9 cellular contexts compared by ENCODE assay signal in the genomic region with DNA sequence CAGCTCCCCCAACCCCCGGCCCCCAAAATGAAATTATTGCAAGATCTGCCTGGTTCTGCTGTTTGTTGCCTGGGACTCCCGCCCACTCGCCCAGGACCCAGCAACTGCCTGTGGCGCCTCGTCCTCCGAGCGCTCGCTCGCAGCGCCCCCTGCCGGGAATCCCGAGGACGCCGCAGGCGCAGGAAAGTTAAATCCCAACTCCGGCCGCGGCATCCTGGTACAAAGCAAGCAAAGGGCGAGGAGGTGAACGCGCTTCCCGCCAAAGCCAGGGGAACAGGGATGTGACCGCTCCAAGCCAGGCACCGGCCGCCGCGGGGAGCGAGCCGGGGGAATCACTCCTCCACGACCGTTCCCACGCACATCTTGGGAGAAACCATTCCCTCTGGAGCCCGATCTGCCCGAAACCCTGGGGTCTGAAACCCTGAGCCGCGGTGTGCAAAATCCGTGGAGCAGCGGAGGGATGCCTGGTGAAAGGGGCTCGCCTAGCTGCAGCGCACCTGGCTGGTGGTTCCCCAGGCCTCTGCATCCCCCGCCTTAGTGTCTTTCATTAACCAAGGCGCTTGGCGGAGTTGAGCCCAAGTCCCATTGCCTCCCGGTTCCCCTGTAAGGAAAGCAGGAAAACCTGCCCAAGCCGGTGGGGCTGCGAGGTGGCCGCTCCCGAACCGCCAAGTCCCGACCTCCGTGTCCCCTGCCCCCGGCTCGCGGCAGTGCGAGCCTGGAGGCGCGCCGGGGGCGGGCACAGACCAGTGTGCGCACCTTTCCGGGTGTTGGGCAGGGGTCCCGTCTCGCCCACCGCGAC. TPM values are rescaled to one million over a fixed set of nuclear protein-coding genes. Genes with fewer than 3 reads are reported as not detected.
DNase-seq lines count a peak whose midpoint lies in the region; ATAC-seq and TF ChIP-seq lines count a peak whose summit lies in the region.
"Had no signal": no experiment of that assay in that cellular context is flagged by ENCODE, and none has a peak within 500 bp of the region (broad histone marks: within the 10 kb centered on the region; RNA-seq: fewer than 3 reads in every experiment).

No MANE protein-coding gene starts in this region.

- H3K36me3 ChIP-seq in GM06990 (ENCODE audit: control insufficient read depth, insufficient read depth, low read length) (no peaks in the 10 kb centered on the region), GM23338 (ENCODE audit: insufficient read depth) (no peaks in the 10 kb centered on the region), esophagus squamous epithelium (peaks cover 0 to 14% (median 4%) of the 10 kb centered on the region in 3 donors), mucosa of descending colon (ENCODE audit: low read depth) (no peaks in the 10 kb centered on the region)

- DNase-seq in GM06990 (ENCODE audit: extremely low read depth, insufficient read length) (peak; percentile 77), GM23338 (ENCODE audit: low spot score) (peak; percentile 93), NCI-H1105 (lab: John Stamatoyannopoulos, UW) (peak; percentile 31), esophagus squamous epithelium (lab: John Stamatoyannopoulos, UW) (no peak), mucosa of descending colon (peak; percentile 87 to 95 (median 89))
- peak; percentile 57 to 67 for DNase-seq in activated CD4-positive, alpha-beta T cell treated with anti-CD3 and anti-CD28 coated beads, Interleukin-2, amount 50 U/mL, for 48 hours
- DNase-seq in stimulated activated naive CD8-positive, alpha-beta T cell treated with anti-CD3 and anti-CD28 coated beads, Interleukin-15, Interleukin-2, amounts not matched to agents 100 U/mL and 50 U/mL, for 24 hours: peak; percentile 61
- DNase-seq in activated CD8-positive, alpha-beta memory T cell treated with anti-CD3 and anti-CD28 coated beads for 24 hours: no peak

- peak overlapping the region; percentile 97 for H3K4me2 ChIP-seq in GM23338

- peaks cover 5% of the 10 kb centered on the region for H3K27me3 Mint-ChIP-seq in GM23338 (ENCODE audit: insufficient read depth, low read depth, poor library complexity)

- H3K9me2 ChIP-seq in GM23338 (ENCODE audit: insufficient read depth): no peaks in the 10 kb centered on the region

- peaks cover 14% of the 10 kb centered on the region; the same call in 1 of the 2 replicates for H3K79me2 ChIP-seq in GM23338 (replicated peaks; ENCODE audit: insufficient read depth)

- H3K4me3 ChIP-seq in GM06990 (replicated peaks; ENCODE audit: low read depth, low read length) (peak overlapping the region; percentile 61), GM23338 (peak overlapping the region; percentile 95), esophagus squamous epithelium (peak overlapping the region; percentile 81 to 89 (median 84)), mucosa of descending colon (peak overlapping the region; percentile 56)

- H4K20me1 ChIP-seq in GM23338 (replicated peaks; ENCODE audit: insufficient read depth): 0 out of 2 replicates have a peak, but pooled peaks cover 10% of the 10 kb centered on the region

- peak; percentile 59 for ATAC-seq in GM23338
- ATAC-seq in mucosa of descending colon: peak; percentile 80
- ATAC-seq in stimulated activated naive CD8-positive, alpha-beta T cell treated with anti-CD3 and anti-CD28 coated beads, Interleukin-15, Interleukin-2, amounts not matched to agents 100 U/mL and 50 U/mL, for 24 hours: no peak

- H3K9me3 Mint-ChIP-seq in GM23338: no peaks in the 10 kb centered on the region
- H3K9me3 Mint-ChIP-seq: natural killer cell treated with Interleukin-12 subunit alpha and Interleukin-12 subunit beta and Interleukin-15 and Interleukin-18, amount 100 ng/mL, for 72 hours had no signal

- H3K4me1 Mint-ChIP-seq in GM23338: peaks cover 20% of the 10 kb centered on the region

- no peaks in the 10 kb centered on the region for H3F3A ChIP-seq in GM23338 (replicated peaks; ENCODE audit: low read depth)

- peak overlapping the region; percentile 74 for H3K4me3 Mint-ChIP-seq in GM23338
- H3K4me3 Mint-ChIP-seq: natural killer cell treated with Interleukin-12 subunit alpha and Interleukin-12 subunit beta and Interleukin-15 and Interleukin-18, amount 100 ng/mL, for 72 hours had no signal

- peak; percentile 97 for TF ChIP-seq CTCF in GM06990 (IDR thresholded peaks at IDR 0.05; ENCODE audit: insufficient read depth, low read length, poor library complexity, severe bottlenecking)
- peak; percentile 83 to 95 for TF ChIP-seq CTCF in GM23338 (conservative IDR thresholded peaks at IDR 0.05; ENCODE audit: low read depth in 2 of 2)
- peak; percentile 72 to 93 (median 83) for TF ChIP-seq CTCF in esophagus squamous epithelium (IDR thresholded peaks at IDR 0.05)
- peak; percentile 72 for TF ChIP-seq CTCF in mucosa of descending colon (IDR thresholded peaks at IDR 0.05)

- TF ChIP-seq POLR2A in esophagus squamous epithelium (IDR thresholded peaks at IDR 0.05): no peak

- WGBS in esophagus squamous epithelium, 2 donors: 0% methylated on average over 1 to 4 of the region's 65 CpGs

- H3K27ac ChIP-seq in GM23338 (ENCODE audit: low read depth): no peak overlapping the region
- peak overlapping the region; percentile 83 to 94 (median 92) for H3K27ac ChIP-seq in esophagus squamous epithelium

- H3K4me1 ChIP-seq in GM23338 (ENCODE audit: insufficient read depth) (peaks cover 12% of the 10 kb centered on the region), esophagus squamous epithelium (peaks cover 4 to 41% (median 14%) of the 10 kb centered on the region in 3 donors), mucosa of descending colon (ENCODE audit: low read depth) (peaks cover 12% of the 10 kb centered on the region)

- intact Hi-C loops in esophagus squamous epithelium (cut with DNase I) (loop anchor here (5.0 kb wide), 1 partner anchor 187 kb away; no protein-coding TSS in a partner anchor), mucosa of descending colon (cut with DNase I, micrococcal nuclease) (loop anchor here in 1 of 2 donors (5.0 kb wide), 1 partner anchor 182 kb away; no protein-coding TSS in a partner anchor)

- peak overlapping the region; percentile 84 for H2AFZ ChIP-seq in GM23338

- H3K27me3 ChIP-seq in GM06990 (replicated peaks; ENCODE audit: control insufficient read depth, insufficient read depth, low read length): no peaks in the 10 kb centered on the region
- H3K27me3 ChIP-seq in GM23338 (ENCODE audit: insufficient read depth): no peaks in the 10 kb centered on the region; the same call in 1 of the 2 replicates
- peaks cover 0 to 25% (median 0%) of the 10 kb centered on the region in 4 donors for H3K27me3 ChIP-seq in esophagus squamous epithelium

- H3K9me3 ChIP-seq in esophagus squamous epithelium (no peaks in the 10 kb centered on the region), mucosa of descending colon (no peaks in the 10 kb centered on the region)

- peaks cover 6% of the 10 kb centered on the region for H3K36me3 Mint-ChIP-seq in GM23338 (ENCODE audit: low read depth)

- H3K27ac Mint-ChIP-seq in GM23338: no peak overlapping the region
- H3K27ac Mint-ChIP-seq: natural killer cell treated with Interleukin-12 subunit alpha and Interleukin-12 subunit beta and Interleukin-15 and Interleukin-18, amount 100 ng/mL, for 72 hours had no signal

TF ChIP-seq in GM23338, 12 proteins besides CTCF, POLR2A, EP300 and RAD21 (continues in another document):
- no peak for TF ChIP-seq ZNF114 (CRISPR knock-in tag; IDR thresholded peaks at IDR 0.05)
- no peak for TF ChIP-seq EZH2 (IDR thresholded peaks at IDR 0.05; ENCODE audit: low read depth, unreplicated experiment)
- TF ChIP-seq, protein P1, sequence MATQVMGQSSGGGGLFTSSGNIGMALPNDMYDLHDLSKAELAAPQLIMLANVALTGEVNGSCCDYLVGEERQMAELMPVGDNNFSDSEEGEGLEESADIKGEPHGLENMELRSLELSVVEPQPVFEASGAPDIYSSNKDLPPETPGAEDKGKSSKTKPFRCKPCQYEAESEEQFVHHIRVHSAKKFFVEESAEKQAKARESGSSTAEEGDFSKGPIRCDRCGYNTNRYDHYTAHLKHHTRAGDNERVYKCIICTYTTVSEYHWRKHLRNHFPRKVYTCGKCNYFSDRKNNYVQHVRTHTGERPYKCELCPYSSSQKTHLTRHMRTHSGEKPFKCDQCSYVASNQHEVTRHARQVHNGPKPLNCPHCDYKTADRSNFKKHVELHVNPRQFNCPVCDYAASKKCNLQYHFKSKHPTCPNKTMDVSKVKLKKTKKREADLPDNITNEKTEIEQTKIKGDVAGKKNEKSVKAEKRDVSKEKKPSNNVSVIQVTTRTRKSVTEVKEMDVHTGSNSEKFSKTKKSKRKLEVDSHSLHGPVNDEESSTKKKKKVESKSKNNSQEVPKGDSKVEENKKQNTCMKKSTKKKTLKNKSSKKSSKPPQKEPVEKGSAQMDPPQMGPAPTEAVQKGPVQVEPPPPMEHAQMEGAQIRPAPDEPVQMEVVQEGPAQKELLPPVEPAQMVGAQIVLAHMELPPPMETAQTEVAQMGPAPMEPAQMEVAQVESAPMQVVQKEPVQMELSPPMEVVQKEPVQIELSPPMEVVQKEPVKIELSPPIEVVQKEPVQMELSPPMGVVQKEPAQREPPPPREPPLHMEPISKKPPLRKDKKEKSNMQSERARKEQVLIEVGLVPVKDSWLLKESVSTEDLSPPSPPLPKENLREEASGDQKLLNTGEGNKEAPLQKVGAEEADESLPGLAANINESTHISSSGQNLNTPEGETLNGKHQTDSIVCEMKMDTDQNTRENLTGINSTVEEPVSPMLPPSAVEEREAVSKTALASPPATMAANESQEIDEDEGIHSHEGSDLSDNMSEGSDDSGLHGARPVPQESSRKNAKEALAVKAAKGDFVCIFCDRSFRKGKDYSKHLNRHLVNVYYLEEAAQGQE (IDR thresholded peaks at IDR 0.05; ENCODE audit: unreplicated experiment): no peak
- TF ChIP-seq, protein P2, sequence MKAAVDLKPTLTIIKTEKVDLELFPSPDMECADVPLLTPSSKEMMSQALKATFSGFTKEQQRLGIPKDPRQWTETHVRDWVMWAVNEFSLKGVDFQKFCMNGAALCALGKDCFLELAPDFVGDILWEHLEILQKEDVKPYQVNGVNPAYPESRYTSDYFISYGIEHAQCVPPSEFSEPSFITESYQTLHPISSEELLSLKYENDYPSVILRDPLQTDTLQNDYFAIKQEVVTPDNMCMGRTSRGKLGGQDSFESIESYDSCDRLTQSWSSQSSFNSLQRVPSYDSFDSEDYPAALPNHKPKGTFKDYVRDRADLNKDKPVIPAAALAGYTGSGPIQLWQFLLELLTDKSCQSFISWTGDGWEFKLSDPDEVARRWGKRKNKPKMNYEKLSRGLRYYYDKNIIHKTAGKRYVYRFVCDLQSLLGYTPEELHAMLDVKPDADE (IDR thresholded peaks at IDR 0.05): no peak
- TF ChIP-seq ZNF331 (CRISPR knock-in tag; IDR thresholded peaks at IDR 0.05; ENCODE audit: low read depth): no peak
- peak; percentile 42 for TF ChIP-seq POLR2AphosphoS5 (IDR thresholded peaks at IDR 0.05; ENCODE audit: low read depth)
- TF ChIP-seq NANOG (IDR thresholded peaks at IDR 0.05; ENCODE audit: borderline replicate concordance): no peak
- TF ChIP-seq EZH2phosphoT487 (IDR thresholded peaks at IDR 0.05; ENCODE audit: unreplicated experiment): no peak

RNA-seq across cellular contexts. Expression of a gene that starts 1.2 kb away (rescaled TPM):
- 6.9 and 8.1 TPM in 2 replicates for total RNA-seq in GM23338 (2014; rRNA removed; shearing (Covaris generic))
- polyA plus RNA-seq in GM23338 (2016; fragmentation: Nextera tagmentation; extraction: Ambion mirVana): 1.8 and 2.1 TPM in 2 replicates
- total RNA-seq in esophagus squamous epithelium (1 to 10 TPM; 3.9 to 9.4 (median 8.4) TPM), mucosa of descending colon (10 to 100 TPM; 20.3 to 43.8 (median 33.6) TPM)
- total RNA-seq: natural killer cell treated with Interleukin-12 subunit alpha and Interleukin-12 subunit beta and Interleukin-15 and Interleukin-18, amount 100 ng/mL, for 72 hours had no signal

Comparison
In these comparisons a context has a peak if more than half of its experiments do, and no peak if none do; other contexts are left out.
1. DNase-seq: peak in GM06990 (single experiment), GM23338 (single experiment), NCI-H1105 (single experiment), activated CD4-positive, alpha-beta T cell treated with anti-CD3 and anti-CD28 coated beads, Interleukin-2, amount 50 U/mL, for 48 hours (2 of 2), mucosa of descending colon (3 of 3) and stimulated activated naive CD8-positive, alpha-beta T cell treated with anti-CD3 and anti-CD28 coated beads, Interleukin-15, Interleukin-2, amounts not matched to agents 100 U/mL and 50 U/mL, for 24 hours (single experiment); none in esophagus squamous epithelium (single experiment) and activated CD8-positive, alpha-beta memory T cell treated with anti-CD3 and anti-CD28 coated beads for 24 hours (single experiment).
2. Peak in every context shown above with its lines, with median percentiles within 50 percentile points of each other: H3K4me3 ChIP-seq and CTCF ChIP-seq.